ENCODE assay signal across 11 cellular contexts in genomic region chr19:43003634-43004033, GRCh38. TPM values are rescaled to one million over a fixed set of nuclear protein-coding genes. Genes with fewer than 3 reads are reported as not detected.
"Had no signal": no experiment of that assay in that cellular context is flagged by ENCODE, and none has a peak within 500 bp of the region (broad histone marks: within the 10 kb centered on the region; RNA-seq: fewer than 3 reads in every experiment).

No MANE protein-coding gene starts in this region.

RNA-seq across cellular contexts. Expression of gene PSG11, which starts 22.6 kb away (rescaled TPM):
- total RNA-seq: activated CD4-positive, alpha-beta memory T cell treated with anti-CD3 and anti-CD28 coated beads, Interleukin-2, amount 10 ng/mL, durations not matched to agents 7 days and 5 days; activated CD4-positive, alpha-beta T cell treated with anti-CD3 and anti-CD28 coated beads, Interleukin-2, amount 10 ng/mL, durations not matched to agents 7 days and 5 days; chondrocyte; dermis blood vessel endothelial cell; epithelial cell of proximal tubule; esophagus mucosa; foreskin keratinocyte; gastrocnemius medialis; heart left ventricle; T-helper 1 cell treated with Interleukin-12 subunit alpha and Interleukin-12 subunit beta and Interleukin-4 antibody, amounts not matched to agents 30 ng/mL and 1 ng/mL, for 36 hours had no signal
- polyA plus RNA-seq: adipose tissue, foreskin keratinocyte, heart left ventricle had no signal
